8 cellular contexts compared by ENCODE assay signal in the genomic region with DNA sequence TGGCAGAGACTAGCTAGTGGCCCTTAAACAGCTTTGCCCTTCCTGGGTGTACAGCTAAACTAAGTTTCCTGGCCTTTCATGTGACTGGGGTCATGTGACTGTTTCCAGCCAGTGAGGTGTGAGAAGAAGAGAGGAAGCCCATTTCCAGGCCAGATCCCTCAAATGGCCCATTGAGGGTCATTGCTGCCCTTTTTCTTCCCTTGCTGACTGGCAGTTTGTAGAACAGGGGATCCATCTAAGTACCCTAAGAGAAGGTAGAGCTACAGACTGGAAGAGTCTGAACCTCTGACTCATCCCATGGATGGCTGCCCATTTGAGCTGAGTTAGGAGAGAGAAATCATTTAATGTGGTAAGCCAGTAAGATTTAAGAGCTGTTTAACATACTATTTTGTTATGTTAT. TPM values are rescaled to one million over a fixed set of nuclear protein-coding genes. Genes with fewer than 3 reads are reported as not detected.
DNase-seq lines count a peak whose midpoint lies in the region; ATAC-seq, FAIRE-seq and TF ChIP-seq lines count a peak whose summit lies in the region.

No MANE protein-coding gene starts in this region.

- H3K4me3 ChIP-seq in retinal pigment epithelial cell (ENCODE audit: low read length): no peak overlapping the region
- H3K4me3 ChIP-seq in H7 (ENCODE audit: insufficient read depth, low read depth, low read length): no peak overlapping the region

- no peak for ATAC-seq in activated CD4-positive, alpha-beta T cell treated with anti-CD3 and anti-CD28 coated beads for 36 hours
- ATAC-seq in GM19395 (IDR thresholded peaks at IDR 0.05; ENCODE audit: unreplicated experiment): no peak

- peaks cover 42% of the 10 kb centered on the region for H3K4me1 Mint-ChIP-seq in activated CD4-positive, alpha-beta T cell treated with anti-CD3 and anti-CD28 coated beads for 36 hours
- peaks cover 46% of the 10 kb centered on the region for H3K4me1 Mint-ChIP-seq in dendritic cell treated with granulocyte-macrophage colony-stimulating factor and Interleukin-4, amounts not matched to agents 40 ng/mL and 50 ng/mL, for 4 days (ENCODE audit: low read depth)

- FAIRE-seq in GM12892 (lab: Jason Lieb, UNC): no peak

- peaks cover 2% of the 10 kb centered on the region for H3K36me3 ChIP-seq in H7 (replicated peaks; ENCODE audit: control insufficient read depth, insufficient read depth, low read length)

- intact Hi-C loops in activated CD4-positive, alpha-beta T cell treated with anti-CD3 and anti-CD28 coated beads for 36 hours (cut with DNase I, micrococcal nuclease): loop anchor here in 1 of 2 experiments (10.0 kb wide), 1 partner anchor 1122 kb away; a partner anchor contains a TSS
- intact Hi-C loops in dendritic cell treated with granulocyte-macrophage colony-stimulating factor and Interleukin-4, amounts not matched to agents 40 ng/mL and 50 ng/mL, for 4 days (cut with micrococcal nuclease): no loop called here

- DNase-seq in activated CD4-positive, alpha-beta T cell treated with anti-CD3 and anti-CD28 coated beads for 36 hours: peak; percentile 56
- DNase-seq in activated CD4-positive, alpha-beta T cell treated with anti-CD3 and anti-CD28 coated beads for 1 hour: no peak
- DNase-seq in RPMI8226: peak; percentile 42
- DNase-seq in retinal pigment epithelial cell (ENCODE audit: low read depth): peak; percentile 54
- DNase-seq in GM12892 (ENCODE audit: insufficient read length): no peak
- no peak for DNase-seq in H7

- peaks cover 13% of the 10 kb centered on the region for H3K36me3 Mint-ChIP-seq in activated CD4-positive, alpha-beta T cell treated with anti-CD3 and anti-CD28 coated beads for 36 hours (ENCODE audit: low read depth)
- H3K36me3 Mint-ChIP-seq in dendritic cell treated with granulocyte-macrophage colony-stimulating factor and Interleukin-4, amounts not matched to agents 40 ng/mL and 50 ng/mL, for 4 days (ENCODE audit: low read depth): peaks cover 41% of the 10 kb centered on the region

- no peaks in the 10 kb centered on the region; the same call in 1 of the 2 replicates for H3K27me3 ChIP-seq in H7 (ENCODE audit: control insufficient read depth, insufficient read depth, low read length)

- no peaks in the 10 kb centered on the region for H3K9me3 Mint-ChIP-seq in activated CD4-positive, alpha-beta T cell treated with anti-CD3 and anti-CD28 coated beads for 36 hours (ENCODE audit: low read depth)
- H3K9me3 Mint-ChIP-seq in dendritic cell treated with granulocyte-macrophage colony-stimulating factor and Interleukin-4, amounts not matched to agents 40 ng/mL and 50 ng/mL, for 4 days: no peaks in the 10 kb centered on the region

- peaks cover 3% of the 10 kb centered on the region for H3K27me3 Mint-ChIP-seq in activated CD4-positive, alpha-beta T cell treated with anti-CD3 and anti-CD28 coated beads for 36 hours
- H3K27me3 Mint-ChIP-seq in dendritic cell treated with granulocyte-macrophage colony-stimulating factor and Interleukin-4, amounts not matched to agents 40 ng/mL and 50 ng/mL, for 4 days: peaks cover 7% of the 10 kb centered on the region

- peak overlapping the region; percentile 89 for H3K27ac Mint-ChIP-seq in activated CD4-positive, alpha-beta T cell treated with anti-CD3 and anti-CD28 coated beads for 36 hours
- no peak overlapping the region for H3K27ac Mint-ChIP-seq in dendritic cell treated with granulocyte-macrophage colony-stimulating factor and Interleukin-4, amounts not matched to agents 40 ng/mL and 50 ng/mL, for 4 days

- POLR2A ChIA-PET in activated CD4-positive, alpha-beta T cell treated with anti-CD3 and anti-CD28 coated beads for 36 hours (lab: Charles Lee): interaction anchor here (1.2 kb wide), 1 partner anchor 58 kb away, joined by 4 read pairs; a partner anchor contains a TSS

- no peak for TF ChIP-seq CTCF in retinal pigment epithelial cell (conservative IDR thresholded peaks at IDR 0.05; ENCODE audit: low read depth, low read length)

- no peak for TF ChIP-seq POLR2A in GM12892 (IDR thresholded peaks at IDR 0.05; ENCODE audit: low read depth, low read length)

- peak overlapping the region; percentile 15 for H3K4me3 Mint-ChIP-seq in activated CD4-positive, alpha-beta T cell treated with anti-CD3 and anti-CD28 coated beads for 36 hours
- H3K4me3 Mint-ChIP-seq in dendritic cell treated with granulocyte-macrophage colony-stimulating factor and Interleukin-4, amounts not matched to agents 40 ng/mL and 50 ng/mL, for 4 days: peak overlapping the region; percentile 53

- CTCF ChIA-PET in activated CD4-positive, alpha-beta T cell treated with anti-CD3 and anti-CD28 coated beads for 36 hours (lab: Charles Lee): interaction anchor here (0.5 to 2.5 kb wide), 10 partner anchors 9 to 1104 kb away, joined by 3 to 13 read pairs (median 4); a partner anchor contains a TSS

RNA-seq across cellular contexts. Expression of a gene that starts 2.8 kb away (rescaled TPM):
- total RNA-seq in activated CD4-positive, alpha-beta T cell treated with anti-CD3 and anti-CD28 coated beads for 36 hours: 1 to 10 TPM; 1.5 to 1.7 TPM
- polyA plus RNA-seq in GM12892 (2012; ENCODE audit: missing spikeins): 1.1 TPM
- 3.0 and 3.3 TPM in 2 replicates for total RNA-seq in H7 (2014; rRNA removed; shearing (Covaris generic))

RNA-seq across cellular contexts. Expression of a gene that starts 6.9 kb away (rescaled TPM):
- total RNA-seq in activated CD4-positive, alpha-beta T cell treated with anti-CD3 and anti-CD28 coated beads for 36 hours: 1 to 10 TPM; 8.0 to 8.4 TPM
- 3.6 TPM for polyA plus RNA-seq in GM12892 (2012; ENCODE audit: missing spikeins)
- total RNA-seq in H7 (2014; rRNA removed; shearing (Covaris generic)): 14.9 and 15.8 TPM in 2 replicates

RNA-seq across cellular contexts. Expression of a gene that starts 22.0 kb away (rescaled TPM):
- 1 to 10 TPM; 2.1 to 2.2 TPM for total RNA-seq in activated CD4-positive, alpha-beta T cell treated with anti-CD3 and anti-CD28 coated beads for 36 hours
- polyA plus RNA-seq in GM12892 (2012; ENCODE audit: missing spikeins): 3.6 TPM
- 5.7 and 7.0 TPM in 2 replicates for total RNA-seq in H7 (2014; rRNA removed; shearing (Covaris generic))

RNA-seq across cellular contexts. Expression of a gene that starts 30.9 kb away (rescaled TPM):
- 10 to 100 TPM; 15.3 to 18.0 TPM for total RNA-seq in activated CD4-positive, alpha-beta T cell treated with anti-CD3 and anti-CD28 coated beads for 36 hours
- 21.6 TPM for polyA plus RNA-seq in GM12892 (2012; ENCODE audit: missing spikeins)
- total RNA-seq in H7 (2014; rRNA removed; shearing (Covaris generic)): 2.7 and 5.5 TPM in 2 replicates

RNA-seq across cellular contexts. Expression of a gene that starts 31.2 kb away (rescaled TPM):
- 10 to 100 TPM; 28.0 to 32.6 TPM for total RNA-seq in activated CD4-positive, alpha-beta T cell treated with anti-CD3 and anti-CD28 coated beads for 36 hours
- polyA plus RNA-seq in GM12892 (2012; ENCODE audit: missing spikeins): 53.2 TPM
- 102 and 128 TPM in 2 replicates for total RNA-seq in H7 (2014; rRNA removed; shearing (Covaris generic))

Comparison
In these comparisons a context has a peak if more than half of its experiments do, and no peak if none do; other contexts are left out.
1. DNase-seq: peak in activated CD4-positive, alpha-beta T cell treated with anti-CD3 and anti-CD28 coated beads for 36 hours (single experiment), RPMI8226 (single experiment) and retinal pigment epithelial cell (single experiment); none in activated CD4-positive, alpha-beta T cell treated with anti-CD3 and anti-CD28 coated beads for 1 hour (single experiment), GM12892 (single experiment) and H7 (single experiment).